In genomic region chr21:37642493-37642892, GRCh38 we compare ENCODE assay signal across 8 cellular contexts.
A peak's percentile ranks its signal among the peaks of the same experiment; 100 is the strongest.
DNase-seq lines count a peak whose midpoint lies in the region; ATAC-seq and TF ChIP-seq lines count a peak whose summit lies in the region.

No MANE protein-coding gene starts in this region.

- no peaks in the 10 kb centered on the region for H3K36me3 Mint-ChIP-seq in activated naive CD8-positive, alpha-beta T cell treated with anti-CD3 and anti-CD28 coated beads, Interleukin-2, amount 10 ng/mL, durations not matched to agents 7 days and 5 days

- H3K36me3 ChIP-seq in MM.1S (replicated peaks; ENCODE audit: insufficient read depth, low read length) (no peaks in the 10 kb centered on the region), prostate gland (no peaks in the 10 kb centered on the region)

- H2AFZ ChIP-seq in MM.1S (ENCODE audit: low read length): peak overlapping the region; percentile 59

- H3K9ac ChIP-seq in MM.1S (ENCODE audit: low read length): no peak overlapping the region

- H3K4me3 Mint-ChIP-seq in activated naive CD8-positive, alpha-beta T cell treated with anti-CD3 and anti-CD28 coated beads, Interleukin-2, amount 10 ng/mL, durations not matched to agents 7 days and 5 days: no peak overlapping the region

- no peaks in the 10 kb centered on the region for H3K27me3 ChIP-seq in MM.1S (replicated peaks; ENCODE audit: insufficient read depth, low read length)
- H3K27me3 ChIP-seq in prostate gland (replicated peaks; ENCODE audit: insufficient read depth): no peaks in the 10 kb centered on the region

- H3K27ac ChIP-seq in MM.1S (ENCODE audit: low read length) (no peak overlapping the region), prostate gland (no peak overlapping the region)

- no peaks in the 10 kb centered on the region for H4K20me1 ChIP-seq in MM.1S (ENCODE audit: insufficient read depth, low read length)

- H3F3A ChIP-seq in MM.1S (ENCODE audit: insufficient read depth, low read length): no peaks in the 10 kb centered on the region

- TF ChIP-seq CTCF in MM.1S (IDR thresholded peaks at IDR 0.05; ENCODE audit: low read length) (peak; percentile 72), prostate gland (IDR thresholded peaks at IDR 0.05) (peak in 2 of 4 experiments; percentile 14 to 19), foreskin fibroblast (IDR thresholded peaks at IDR 0.05; ENCODE audit: low read depth, low read length) (no peak)

- ATAC-seq in activated naive CD8-positive, alpha-beta T cell treated with anti-CD3 and anti-CD28 coated beads, Interleukin-2, amount 10 ng/mL, durations not matched to agents 7 days and 5 days (ENCODE audit: low read depth): peak; percentile 36

- H3K9me3 Mint-ChIP-seq in activated naive CD8-positive, alpha-beta T cell treated with anti-CD3 and anti-CD28 coated beads, Interleukin-2, amount 10 ng/mL, durations not matched to agents 7 days and 5 days: no peaks in the 10 kb centered on the region

- no peak for TF ChIP-seq POLR2A in prostate gland (IDR thresholded peaks at IDR 0.05)

- H3K4me2 ChIP-seq in MM.1S (ENCODE audit: low read depth, low read length): peak overlapping the region; percentile 14; the same call in 1 of the 2 replicates

- H3K9me3 ChIP-seq in MM.1S (replicated peaks; ENCODE audit: insufficient read depth, low read length) (no peaks in the 10 kb centered on the region), prostate gland (no peaks in the 10 kb centered on the region)

- peaks cover 27% of the 10 kb centered on the region for H3K27me3 Mint-ChIP-seq in activated naive CD8-positive, alpha-beta T cell treated with anti-CD3 and anti-CD28 coated beads, Interleukin-2, amount 10 ng/mL, durations not matched to agents 7 days and 5 days

- peak; percentile 3 for DNase-seq in DMS79 treated with DMSO at 0.1 percent for 48 hours (lab: John Stamatoyannopoulos, UW)
- DNase-seq in DMS79 (lab: John Stamatoyannopoulos, UW): no peak
- peak; percentile 69 for DNase-seq in MM.1S
- DNase-seq in activated naive CD8-positive, alpha-beta T cell treated with anti-CD3 and anti-CD28 coated beads, Interleukin-2, amount 10 ng/mL, durations not matched to agents 7 days and 5 days: no peak
- DNase-seq in prostate gland (ENCODE audit: low spot score): peak; percentile 24
- DNase-seq in activated CD4-positive, CD25-positive, alpha-beta regulatory T cell treated with anti-CD3 and anti-CD28 coated beads, Interleukin-2, amount 50 U/mL, for 72 hours: no peak
- no peak for DNase-seq in foreskin fibroblast
- DNase-seq in MV-4-11 (lab: John Stamatoyannopoulos, UW): no peak

- intact Hi-C loops in prostate gland (cut with DNase I): no loop called here

- H3K4me1 ChIP-seq in MM.1S (ENCODE audit: low read length) (0 out of 2 replicates have a peak, but pooled peaks cover 3% of the 10 kb centered on the region), prostate gland (replicated peaks) (no peaks in the 10 kb centered on the region)

- H3K4me3 ChIP-seq in MM.1S (ENCODE audit: low read length): no peak overlapping the region
- no peak overlapping the region for H3K4me3 ChIP-seq in prostate gland
- H3K4me3 ChIP-seq in foreskin fibroblast (ENCODE audit: low read depth in 1 of 2, low read length in 2 of 2): no peak overlapping the region

- no peaks in the 10 kb centered on the region for H3K9me2 ChIP-seq in MM.1S (replicated peaks; ENCODE audit: insufficient read depth, low read length)

- no peaks in the 10 kb centered on the region for H3K4me1 Mint-ChIP-seq in activated naive CD8-positive, alpha-beta T cell treated with anti-CD3 and anti-CD28 coated beads, Interleukin-2, amount 10 ng/mL, durations not matched to agents 7 days and 5 days

- no peaks in the 10 kb centered on the region for H3K79me2 ChIP-seq in MM.1S (ENCODE audit: low read length)

- no peak overlapping the region for H3K27ac Mint-ChIP-seq in activated naive CD8-positive, alpha-beta T cell treated with anti-CD3 and anti-CD28 coated beads, Interleukin-2, amount 10 ng/mL, durations not matched to agents 7 days and 5 days

- 77% methylated on average over 3 of the region's 3 CpGs for WGBS in prostate gland

- POLR2A ChIA-PET in activated naive CD8-positive, alpha-beta T cell treated with anti-CD3 and anti-CD28 coated beads, Interleukin-2, amount 10 ng/mL, durations not matched to agents 7 days and 5 days (lab: Charles Lee): no interaction called here

Comparison
In these comparisons a context has a peak if more than half of its experiments do, and no peak if none do; other contexts are left out.
1. DNase-seq: peak in DMS79 treated with DMSO at 0.1 percent for 48 hours (single experiment), MM.1S (single experiment) and prostate gland (single experiment); none in DMS79 (single experiment), activated naive CD8-positive, alpha-beta T cell treated with anti-CD3 and anti-CD28 coated beads, Interleukin-2, amount 10 ng/mL, durations not matched to agents 7 days and 5 days (single experiment), activated CD4-positive, CD25-positive, alpha-beta regulatory T cell treated with anti-CD3 and anti-CD28 coated beads, Interleukin-2, amount 50 U/mL, for 72 hours (single experiment), foreskin fibroblast (0 of 2) and MV-4-11 (single experiment).